8 cellular contexts compared by ENCODE assay signal in genomic region chr9:101566904-101567724, GRCh38. TPM values are rescaled to one million over a fixed set of nuclear protein-coding genes. Genes with fewer than 3 reads are reported as not detected.
A peak's percentile ranks its signal among the peaks of the same experiment; 100 is the strongest.
DNase-seq lines count a peak whose midpoint lies in the region; ATAC-seq, FAIRE-seq and TF ChIP-seq lines count a peak whose summit lies in the region.

No MANE protein-coding gene starts in this region.

- H3K27me3 ChIP-seq in HepG2 (ENCODE audit: control insufficient read depth in 1 of 2, insufficient read depth in 2 of 2, low read length in 2 of 2) = no peaks in the 10 kb centered on the region

- TF ChIP-seq CTCF in LNCaP clone FGC (IDR thresholded peaks at IDR 0.05; ENCODE audit: control insufficient read depth, extremely low read depth, insufficient read depth) (peak; percentile 67), HepG2 (CRISPR knock-in tag; IDR thresholded peaks at IDR 0.05) (peak; percentile 58)

- no peaks in the 10 kb centered on the region for H3K79me2 ChIP-seq in HepG2 (ENCODE audit: insufficient read depth, low read length)

- in situ Hi-C loops in HepG2 (cut with HindIII; ENCODE audit: extremely low pct_ligation_motif_present, low pct_unique_long_range_greater_than_20kb) = no loop called here

- H4K20me1 ChIP-seq in HepG2 (ENCODE audit: insufficient read depth, low read length) = no peaks in the 10 kb centered on the region

- H3K27ac ChIP-seq in HepG2 (ENCODE audit: extremely low read length, insufficient read depth, low read length) = no peak overlapping the region

- POLR2A ChIA-PET in HepG2 (lab: Yijun Ruan, JAX) = no interaction called here

- no peak for TF ChIP-seq POLR2A in HepG2 (IDR thresholded peaks at IDR 0.05; ENCODE audit: insufficient read depth in 1 of 2, low read depth in 2 of 2, low read length in 2 of 2)

- H3K4me1 ChIP-seq in HepG2 (ENCODE audit: insufficient read depth, low read length) = no peaks in the 10 kb centered on the region

- H3K4me3 ChIP-seq in LNCaP clone FGC (ENCODE audit: low read depth, low read length) = no peak overlapping the region
- no peak overlapping the region for H3K4me3 ChIP-seq in HepG2 (replicated peaks in 1 of 3; ENCODE audit: insufficient read depth in 1 of 3, low read depth in 2 of 3, low read length in 3 of 3)

- WGBS in HepG2 (ENCODE audit: low lambda C conversion rate) = 82% methylated on average over 5 of the region's 5 CpGs

- H3K9ac ChIP-seq in HepG2 (ENCODE audit: insufficient read depth, low read depth, low read length) = no peak overlapping the region

- no peak overlapping the region for H3K4me2 ChIP-seq in HepG2 (ENCODE audit: low read depth, low read length)

- DNase-seq in ELF-1 (ENCODE audit: low read depth, low spot score) = peak; percentile 7
- peak; percentile 36 for DNase-seq in LNCaP clone FGC (ENCODE audit: low read depth)
- DNase-seq in activated naive CD4-positive, alpha-beta T cell treated with anti-CD3 and anti-CD28 coated beads, Interleukin-2, amount 50 U/mL, for 16 hours = peak; percentile 33
- peak; percentile 48 for DNase-seq in HepG2 (ENCODE audit: low spot score)
- DNase-seq in effector CD8-positive, alpha-beta T cell (lab: John Stamatoyannopoulos, UW) = no peak
- DNase-seq in NCI-H2107 (lab: John Stamatoyannopoulos, UW) = no peak

- no peak for TF ChIP-seq RAD21 in HepG2 (CRISPR knock-in tag; IDR thresholded peaks at IDR 0.05)

- H3K36me3 ChIP-seq in HepG2 (replicated peaks in 1 of 2; ENCODE audit: control insufficient read depth in 1 of 2, insufficient read depth in 2 of 2, low read length in 2 of 2) = peaks cover 3 to 22% of the 10 kb centered on the region in 2 experiments; a peak in 3 of 5 replicates

- H3K9me3 ChIP-seq in HepG2 (ENCODE audit: low read length) = no peaks in the 10 kb centered on the region

- intact Hi-C loops in HepG2 (cut with micrococcal nuclease; ENCODE audit: unreplicated experiment) = loop anchor here (1.0 to 10.0 kb wide), 2 partner anchors 108 to 452 kb away; no protein-coding TSS in a partner anchor

- H2AFZ ChIP-seq in HepG2 (ENCODE audit: low read length) = no peak overlapping the region

- BruUV-seq in HepG2 (replicated peaks; lab: Mats Ljungman, UMichigan) = no TSS peak

- CTCF ChIA-PET in HepG2 (lab: Yijun Ruan, JAX; ENCODE audit: low intra/inter-chr PET ratio, low total read pairs) = interaction anchor here (1.0 to 1.9 kb wide), 3 partner anchors 102 to 108 kb away, joined by 3 to 8 read pairs (median 4); no protein-coding TSS in a partner anchor

- FAIRE-seq in HepG2 (lab: Jason Lieb, UNC) = peak; percentile 81

- ATAC-seq in GM21367 (IDR thresholded peaks at IDR 0.05; ENCODE audit: unreplicated experiment) (peak; percentile 67), HepG2 (peak; percentile 76), HG02763 (IDR thresholded peaks at IDR 0.05; ENCODE audit: unreplicated experiment) (no peak)

- TF ChIP-seq EP300 in HepG2 (IDR thresholded peaks at IDR 0.05; ENCODE audit: low read depth in 2 of 2, low read length in 2 of 2) = no peak
- TF ChIP-seq EP300 in HepG2 (CRISPR knock-in tag; IDR thresholded peaks at IDR 0.05; ENCODE audit: borderline replicate concordance) = no peak

TF ChIP-seq in HepG2, 621 proteins besides CTCF, POLR2A, EP300 and RAD21:
- TF ChIP-seq ZNF841 (CRISPR knock-in tag; IDR thresholded peaks at IDR 0.05; ENCODE audit: borderline replicate concordance) = no peak
- TF ChIP-seq SSRP1 (CRISPR knock-in tag; IDR thresholded peaks at IDR 0.05) = no peak
- peak; percentile 50 for TF ChIP-seq ATF7 (IDR thresholded peaks at IDR 0.05)
- no peak for TF ChIP-seq ATF7 (CRISPR knock-in tag; IDR thresholded peaks at IDR 0.05)
- peak; percentile 52; the same call in 1 of the 2 replicates for TF ChIP-seq SMC3 (IDR thresholded peaks at IDR 0.05; ENCODE audit: low read length)
- TF ChIP-seq STAG1 (CRISPR knock-in tag; IDR thresholded peaks at IDR 0.05) = peak; percentile 45
TF ChIP-seq in HepG2: peak in this region for 3.

RNA-seq across cellular contexts. Expression of gene PPP3R2, which starts 27.7 kb away (rescaled TPM):
- not detected in 2 replicates for total RNA-seq in HepG2 (2016; rRNA removed; fragmentation: Illumina TruSeq; extraction: Trizol)
- total RNA-seq in HepG2 (2016; cell fraction: cytosol; rRNA removed; fragmentation: Illumina TruSeq; extraction: Trizol; ENCODE audit: low read depth) = not detected in 2 replicates
- not detected in 2 replicates for total RNA-seq in HepG2 (2016; cell fraction: insoluble cytoplasmic fraction; rRNA removed; fragmentation: Illumina TruSeq; extraction: Trizol)
- not detected in 2 replicates for total RNA-seq in HepG2 (2016; cell fraction: membrane; rRNA removed; fragmentation: Illumina TruSeq; extraction: Trizol)
- total RNA-seq in HepG2 (2016; cell fraction: nucleus; rRNA removed; fragmentation: Illumina TruSeq; extraction: Trizol) = not detected in 2 replicates
- not detected in 2 replicates for polyA plus RNA-seq in HepG2 (2011; rRNA removed)
- polyA plus RNA-seq in HepG2 (2011; cell fraction: cytosol; rRNA removed) = not detected in 2 replicates
- polyA plus RNA-seq in HepG2 (2011; cell fraction: nucleus; rRNA removed) = not detected in 2 replicates
- polyA plus RNA-seq in HepG2 (2012) = not detected in 2 replicates
- polyA plus RNA-seq in HepG2 (2016; cell fraction: cytosol; fragmentation: Illumina TruSeq; extraction: Trizol; ENCODE audit: low read depth) = not detected in 2 replicates
- not detected in 2 replicates for polyA plus RNA-seq in HepG2 (2016; cell fraction: insoluble cytoplasmic fraction; fragmentation: Illumina TruSeq; extraction: Trizol; ENCODE audit: low read depth)
- not detected in 2 replicates for polyA plus RNA-seq in HepG2 (2016; cell fraction: membrane; fragmentation: Illumina TruSeq; extraction: Trizol; ENCODE audit: low read depth)
- polyA plus RNA-seq in HepG2 (2016; cell fraction: nucleus; fragmentation: Illumina TruSeq; extraction: Trizol; ENCODE audit: insufficient read depth, low read depth) = not detected in 2 replicates
- not detected in 2 replicates for polyA minus RNA-seq in HepG2 (2011; rRNA and poly(A)+ RNA removed; ENCODE audit: low replicate concordance)
- polyA minus RNA-seq in HepG2 (2011; cell fraction: cytosol; rRNA and poly(A)+ RNA removed) = not detected in 2 replicates
- not detected in 2 replicates for polyA minus RNA-seq in HepG2 (2011; cell fraction: nucleus; rRNA and poly(A)+ RNA removed)

RNA-seq across cellular contexts. Expression of gene RNF20, which starts 33.5 kb away (rescaled TPM):
- 37.6 and 56.0 TPM in 2 replicates for total RNA-seq in HepG2 (2016; rRNA removed; fragmentation: Illumina TruSeq; extraction: Trizol)
- 3.0 and 3.3 TPM in 2 replicates for total RNA-seq in HepG2 (2016; cell fraction: cytosol; rRNA removed; fragmentation: Illumina TruSeq; extraction: Trizol; ENCODE audit: low read depth)
- total RNA-seq in HepG2 (2016; cell fraction: insoluble cytoplasmic fraction; rRNA removed; fragmentation: Illumina TruSeq; extraction: Trizol) = 37.2 and 50.2 TPM in 2 replicates
- 10.1 and 10.5 TPM in 2 replicates for total RNA-seq in HepG2 (2016; cell fraction: membrane; rRNA removed; fragmentation: Illumina TruSeq; extraction: Trizol)
- total RNA-seq in HepG2 (2016; cell fraction: nucleus; rRNA removed; fragmentation: Illumina TruSeq; extraction: Trizol) = 26.3 and 31.7 TPM in 2 replicates
- 12.2 and 12.7 TPM in 2 replicates for polyA plus RNA-seq in HepG2 (2011; rRNA removed)
- polyA plus RNA-seq in HepG2 (2011; cell fraction: cytosol; rRNA removed) = 5.4 and 7.8 TPM in 2 replicates
- polyA plus RNA-seq in HepG2 (2011; cell fraction: nucleus; rRNA removed) = 6.8 and 8.3 TPM in 2 replicates
- 16.3 and 25.9 TPM in 2 replicates for polyA plus RNA-seq in HepG2 (2012)
- 1.3 and 1.5 TPM in 2 replicates for polyA plus RNA-seq in HepG2 (2016; cell fraction: cytosol; fragmentation: Illumina TruSeq; extraction: Trizol; ENCODE audit: low read depth)
- polyA plus RNA-seq in HepG2 (2016; cell fraction: insoluble cytoplasmic fraction; fragmentation: Illumina TruSeq; extraction: Trizol; ENCODE audit: low read depth) = 36.3 and 39.3 TPM in 2 replicates
- 2.9 and 3.7 TPM in 2 replicates for polyA plus RNA-seq in HepG2 (2016; cell fraction: membrane; fragmentation: Illumina TruSeq; extraction: Trizol; ENCODE audit: low read depth)
- polyA plus RNA-seq in HepG2 (2016; cell fraction: nucleus; fragmentation: Illumina TruSeq; extraction: Trizol; ENCODE audit: insufficient read depth, low read depth) = 19.6 and 20.3 TPM in 2 replicates
- polyA minus RNA-seq in HepG2 (2011; rRNA and poly(A)+ RNA removed; ENCODE audit: low replicate concordance) = 8.1 and 19.4 TPM in 2 replicates
- polyA minus RNA-seq in HepG2 (2011; cell fraction: cytosol; rRNA and poly(A)+ RNA removed) = 9.1 and 11.3 TPM in 2 replicates
- polyA minus RNA-seq in HepG2 (2011; cell fraction: nucleus; rRNA and poly(A)+ RNA removed) = 25.6 and 31.6 TPM in 2 replicates

Comparison
In these comparisons a context has a peak if more than half of its experiments do, and no peak if none do; other contexts are left out.
1. DNase-seq: peak in ELF-1 (single experiment), LNCaP clone FGC (single experiment), activated naive CD4-positive, alpha-beta T cell treated with anti-CD3 and anti-CD28 coated beads, Interleukin-2, amount 50 U/mL, for 16 hours (single experiment) and HepG2 (single experiment); none in effector CD8-positive, alpha-beta T cell (single experiment) and NCI-H2107 (single experiment).